In genomic region chr3:62559831-62560445, GRCh38 we compare ENCODE assay signal across 10 cellular contexts.
DNase-seq lines count a peak whose midpoint lies in the region; ATAC-seq and TF ChIP-seq lines count a peak whose summit lies in the region.
"Had no signal": no experiment of that assay in that cellular context is flagged by ENCODE, and none has a peak within 500 bp of the region (broad histone marks: within the 10 kb centered on the region; RNA-seq: fewer than 3 reads in every experiment).

No MANE protein-coding gene starts in this region.

- H2AK5ac ChIP-seq in mesenchymal stem cell (ENCODE audit: low read length, severe bottlenecking) = no peak overlapping the region

- DNase-seq in Caki2 (ENCODE audit: low read depth) = peak; percentile 6
- peak; percentile 12 for DNase-seq in KBM-7
- DNase-seq in breast epithelium (ENCODE audit: low spot score in 2 of 2) = no peak
- peak; percentile 22 for DNase-seq in mesenchymal stem cell
- no peak for DNase-seq in natural killer cell
- DNase-seq in glutamatergic neuron = no peak
- no peak for DNase-seq in Calu3
- DNase-seq: effector memory CD8-positive, alpha-beta T cell; GOT3 had no signal

- WGBS in mesenchymal stem cell = 0% methylated on average over 1 of the region's 2 CpGs

- ATAC-seq in natural killer cell = no peak
- ATAC-seq in HG03045 (IDR thresholded peaks at IDR 0.05; ENCODE audit: unreplicated experiment) = no peak
- ATAC-seq: effector memory CD8-positive, alpha-beta T cell had no signal

- TF ChIP-seq CTCF in breast epithelium (IDR thresholded peaks at IDR 0.05) (peak in 2 of 3 donors; percentile 12 to 24), natural killer cell (IDR thresholded peaks at IDR 0.05) (no peak), glutamatergic neuron (IDR thresholded peaks at IDR 0.05; ENCODE audit: partially characterized antibody, unreplicated experiment) (no peak), Calu3 (IDR thresholded peaks at IDR 0.05; ENCODE audit: unreplicated experiment) (no peak)

- H3K4me1 ChIP-seq in breast epithelium = no peaks in the 10 kb centered on the region
- H3K4me1 ChIP-seq in mesenchymal stem cell (ENCODE audit: control insufficient read depth, insufficient read depth, low read depth, low read length) = peaks cover 3% of the 10 kb centered on the region

- H3K79me1 ChIP-seq in mesenchymal stem cell (replicated peaks; ENCODE audit: low read length, poor library complexity, severe bottlenecking) = no peaks in the 10 kb centered on the region

- no peak overlapping the region for H2BK5ac ChIP-seq in mesenchymal stem cell (ENCODE audit: low read depth, low read length, poor library complexity, severe bottlenecking)

- H3K36me3 ChIP-seq in breast epithelium (no peaks in the 10 kb centered on the region), mesenchymal stem cell (ENCODE audit: control insufficient read depth in 1 of 2, insufficient read depth in 2 of 2, low read depth in 1 of 2, low read length in 2 of 2) (no peaks in the 10 kb centered on the region)

- peaks cover 0 to 6% of the 10 kb centered on the region in 2 donors for H3K9me3 Mint-ChIP-seq in natural killer cell
- H3K9me3 Mint-ChIP-seq in glutamatergic neuron (ENCODE audit: unreplicated experiment) = no peaks in the 10 kb centered on the region
- H3K9me3 Mint-ChIP-seq in Calu3 (ENCODE audit: low read depth, unreplicated experiment) = no peaks in the 10 kb centered on the region
- H3K9me3 Mint-ChIP-seq: effector memory CD8-positive, alpha-beta T cell had no signal

- no peaks in the 10 kb centered on the region for H3K27me3 Mint-ChIP-seq in natural killer cell (ENCODE audit: low read depth in 2 of 2)
- H3K27me3 Mint-ChIP-seq in glutamatergic neuron (ENCODE audit: unreplicated experiment) = peaks cover 2% of the 10 kb centered on the region
- H3K27me3 Mint-ChIP-seq in Calu3 (ENCODE audit: unreplicated experiment) = no peaks in the 10 kb centered on the region
- H3K27me3 Mint-ChIP-seq: effector memory CD8-positive, alpha-beta T cell had no signal

- H3K27ac ChIP-seq in breast epithelium (no peak overlapping the region), mesenchymal stem cell (ENCODE audit: low read length, poor library complexity, severe bottlenecking) (no peak overlapping the region)

- no peaks in the 10 kb centered on the region for H3K9me3 ChIP-seq in breast epithelium
- no peaks in the 10 kb centered on the region for H3K9me3 ChIP-seq in mesenchymal stem cell (ENCODE audit: control insufficient read depth, low read length)

- H3K23ac ChIP-seq in mesenchymal stem cell (ENCODE audit: low read length in 2 of 2) = no peak overlapping the region

- H3K4me1 Mint-ChIP-seq in natural killer cell (no peaks in the 10 kb centered on the region), glutamatergic neuron (ENCODE audit: low read depth, unreplicated experiment) (no peaks in the 10 kb centered on the region), Calu3 (ENCODE audit: low read depth, unreplicated experiment) (no peaks in the 10 kb centered on the region)

- no peak for TF ChIP-seq POLR2A in breast epithelium (IDR thresholded peaks at IDR 0.05)

- no peak overlapping the region for H3K14ac ChIP-seq in mesenchymal stem cell (ENCODE audit: low read length in 2 of 2)

- no peak overlapping the region for H2BK120ac ChIP-seq in mesenchymal stem cell (ENCODE audit: low read depth, low read length)

- H3K4me3 Mint-ChIP-seq in natural killer cell (no peak overlapping the region), glutamatergic neuron (ENCODE audit: unreplicated experiment) (no peak overlapping the region), Calu3 (ENCODE audit: low read depth, unreplicated experiment) (no peak overlapping the region)
- H3K4me3 Mint-ChIP-seq: effector memory CD8-positive, alpha-beta T cell had no signal

- H3K18ac ChIP-seq in mesenchymal stem cell (ENCODE audit: low read depth in 1 of 2, low read length in 2 of 2) = no peak overlapping the region

- CTCF ChIA-PET in Calu3 (lab: Charles Lee) = interaction anchor here (0.6 kb wide), 1 partner anchor 225 kb away, joined by 4 read pairs; no protein-coding TSS in a partner anchor

- H3K4ac ChIP-seq in mesenchymal stem cell (ENCODE audit: low read depth in 1 of 2, low read length in 2 of 2) = no peak overlapping the region

- no peak overlapping the region for H3K4me2 ChIP-seq in mesenchymal stem cell (ENCODE audit: low read length, poor library complexity, severe bottlenecking)

- no peak overlapping the region for H3K27ac Mint-ChIP-seq in natural killer cell
- H3K27ac Mint-ChIP-seq in glutamatergic neuron (ENCODE audit: unreplicated experiment) = no peak overlapping the region
- no peak overlapping the region for H3K27ac Mint-ChIP-seq in Calu3 (ENCODE audit: unreplicated experiment)
- H3K27ac Mint-ChIP-seq: effector memory CD8-positive, alpha-beta T cell had no signal

- no TSS peak for BruUV-seq in Calu3 (replicated peaks; lab: Mats Ljungman, UMichigan)

- no peak overlapping the region for H4K91ac ChIP-seq in mesenchymal stem cell (ENCODE audit: low read length)

- H2AFZ ChIP-seq in mesenchymal stem cell (ENCODE audit: low read depth, low read length) = no peak overlapping the region

- H3K4me3 ChIP-seq in breast epithelium = no peak overlapping the region
- no peak overlapping the region for H3K4me3 ChIP-seq in mesenchymal stem cell (ENCODE audit: insufficient read depth in 1 of 2, low read depth in 1 of 2, low read length in 2 of 2)

- H2BK12ac ChIP-seq in mesenchymal stem cell (ENCODE audit: low read length in 2 of 2) = no peak overlapping the region

- in situ Hi-C loops in Caki2 (cut with HindIII; ENCODE audit: low pct_unique_long_range_greater_than_20kb, low sequenced_read_pairs) (no loop called here), KBM-7 (cut with MboI; ENCODE audit: low pct_unique_long_range_greater_than_20kb, low sequenced_read_pairs) (loop anchor here (25.0 kb wide), 2 partner anchors 223 to 348 kb away; no protein-coding TSS in a partner anchor)

- no peaks in the 10 kb centered on the region for H3K27me3 ChIP-seq in breast epithelium
- H3K27me3 ChIP-seq in mesenchymal stem cell (ENCODE audit: control insufficient read depth in 1 of 2, insufficient read depth in 1 of 2, low read length in 2 of 2) = peaks cover 5 to 6% of the 10 kb centered on the region in 2 experiments

- H2BK15ac ChIP-seq in mesenchymal stem cell (ENCODE audit: low read depth, poor library complexity, severe bottlenecking) = no peak overlapping the region

- H3K9ac ChIP-seq in mesenchymal stem cell (ENCODE audit: low read length) = no peak overlapping the region

- no peak overlapping the region for H4K8ac ChIP-seq in mesenchymal stem cell (ENCODE audit: low read length)

- H3K36me3 Mint-ChIP-seq in natural killer cell (no peaks in the 10 kb centered on the region), glutamatergic neuron (ENCODE audit: unreplicated experiment) (no peaks in the 10 kb centered on the region), Calu3 (ENCODE audit: insufficient read depth, unreplicated experiment) (no peaks in the 10 kb centered on the region)

- intact Hi-C loops in breast epithelium (cut with DNase I; ENCODE audit: low total_unique reads) (no loop called here), natural killer cell (cut with micrococcal nuclease) (no loop called here), Calu3 (cut with micrococcal nuclease; ENCODE audit: unreplicated experiment) (loop anchor here (1.0 kb wide), 1 partner anchor 359 kb away; no protein-coding TSS in a partner anchor)

Comparison
In these comparisons a context has a peak if more than half of its experiments do, and no peak if none do; other contexts are left out.
1. DNase-seq: peak in Caki2 (single experiment), KBM-7 (single experiment) and mesenchymal stem cell (single experiment); none in breast epithelium (0 of 2), natural killer cell (single experiment), glutamatergic neuron (single experiment) and Calu3 (single experiment).
2. CTCF ChIP-seq: peak in breast epithelium (2 of 3); none in natural killer cell (single experiment), glutamatergic neuron (single experiment) and Calu3 (single experiment).